17 cellular contexts compared by ENCODE assay signal in genomic region chr1:226378071-226378470, GRCh38. TPM values are rescaled to one million over a fixed set of nuclear protein-coding genes. Genes with fewer than 3 reads are reported as not detected.
DNase-seq lines count a peak whose midpoint lies in the region; ATAC-seq and TF ChIP-seq lines count a peak whose summit lies in the region.
"Had no signal": no experiment of that assay in that cellular context is flagged by ENCODE, and none has a peak within 500 bp of the region (broad histone marks: within the 10 kb centered on the region; RNA-seq: fewer than 3 reads in every experiment).

No MANE protein-coding gene starts in this region.

- H3K36me3 ChIP-seq in MM.1S (replicated peaks; ENCODE audit: insufficient read depth, low read length), result peaks cover 84% of the 10 kb centered on the region

- TF ChIP-seq CTCF in fibroblast of pulmonary artery (IDR thresholded peaks at IDR 0.05; ENCODE audit: low read length, missing control alignments) (no peak), MM.1S (IDR thresholded peaks at IDR 0.05; ENCODE audit: low read length) (no peak)

- H3K4me1 ChIP-seq in MM.1S (ENCODE audit: low read length), result peaks cover 15% of the 10 kb centered on the region
- H3K4me1 ChIP-seq: BE2C, Caco-2 had no signal

- H3K27ac Mint-ChIP-seq in activated naive CD4-positive, alpha-beta T cell treated with anti-CD3 and anti-CD28 coated beads, Interleukin-2, amount 50 U/mL, for 24 hours, result peak overlapping the region; percentile 59
- H3K27ac Mint-ChIP-seq in activated T-helper 17 cell treated with anti-CD3 and anti-CD28 coated beads, Interleukin-2, amount 50 U/mL, for 72 hours, result peak overlapping the region; percentile 15
- H3K27ac Mint-ChIP-seq in stimulated activated naive B cell treated with anti-CD40 and anti-IgM and Interleukin-4, amounts not matched to agents 10 μg/mL and 1 μg/mL and 100 μg/mL, for 72 hours, result peak overlapping the region; percentile 59
- H3K27ac Mint-ChIP-seq: CD4-positive, alpha-beta T cell had no signal

- no peak overlapping the region for H2AFZ ChIP-seq in MM.1S (ENCODE audit: low read length)
- H2AFZ ChIP-seq: GM23248 had no signal

- no peaks in the 10 kb centered on the region for H3K27me3 Mint-ChIP-seq in activated naive CD4-positive, alpha-beta T cell treated with anti-CD3 and anti-CD28 coated beads, Interleukin-2, amount 50 U/mL, for 24 hours
- H3K27me3 Mint-ChIP-seq in activated T-helper 17 cell treated with anti-CD3 and anti-CD28 coated beads, Interleukin-2, amount 50 U/mL, for 72 hours, result no peaks in the 10 kb centered on the region
- H3K27me3 Mint-ChIP-seq in stimulated activated naive B cell treated with anti-CD40 and anti-IgM and Interleukin-4, amounts not matched to agents 10 μg/mL and 1 μg/mL and 100 μg/mL, for 72 hours, result no peaks in the 10 kb centered on the region
- H3K27me3 Mint-ChIP-seq: CD4-positive, alpha-beta T cell had no signal

- no peak overlapping the region for H3K4me2 ChIP-seq in MM.1S (ENCODE audit: low read depth, low read length)

- no peaks in the 10 kb centered on the region for H3K9me3 ChIP-seq in MM.1S (replicated peaks; ENCODE audit: insufficient read depth, low read length)
- H3K9me3 ChIP-seq: BE2C, Caco-2 had no signal

- H3K79me2 ChIP-seq in MM.1S (ENCODE audit: low read length), result peaks cover 95% of the 10 kb centered on the region

- H3K27me3 ChIP-seq in MM.1S (replicated peaks; ENCODE audit: insufficient read depth, low read length), result no peaks in the 10 kb centered on the region
- H3K27me3 ChIP-seq: BE2C had no signal

- no peak overlapping the region for H3K27ac ChIP-seq in MM.1S (ENCODE audit: low read length)
- H3K27ac ChIP-seq: GM23248, RWPE1 had no signal

- no peak for DNase-seq in activated naive CD4-positive, alpha-beta T cell treated with Interleukin-2 at 50 U/mL for 16 hours
- DNase-seq in fibroblast of pulmonary artery (ENCODE audit: low read depth) (peak; percentile 16), MM.1S (no peak)
- no peak for DNase-seq in stimulated activated naive B cell treated with anti-CD40 and anti-IgM and Interleukin-4, amounts not matched to agents 10 μg/mL and 1 μg/mL and 100 μg/mL, for 72 hours
- DNase-seq: BE2C; Caco-2; CD4-positive, alpha-beta T cell; GM23248; HCEC 1CT; NCI-H1694 treated with DMSO at 0.1 percent for 48 hours; NCI-H748 treated with DMSO at 0.1 percent for 48 hours; PC-3; SIG-M5 had no signal

- ATAC-seq in activated T-helper 17 cell treated with anti-CD3 and anti-CD28 coated beads, Interleukin-2, amount 50 U/mL, for 72 hours (replicated peaks), result no peak
- ATAC-seq in stimulated activated naive B cell treated with anti-CD40 and anti-IgM and Interleukin-4, amounts not matched to agents 10 μg/mL and 1 μg/mL and 100 μg/mL, for 72 hours (replicated peaks), result no peak
- ATAC-seq in HG03045 (IDR thresholded peaks at IDR 0.05; ENCODE audit: unreplicated experiment), result no peak
- ATAC-seq: PC-3 had no signal

- no peak overlapping the region for H3K9ac ChIP-seq in MM.1S (ENCODE audit: low read length)
- H3K9ac ChIP-seq: GM23248 had no signal

- H4K20me1 ChIP-seq in MM.1S (ENCODE audit: insufficient read depth, low read length), result no peaks in the 10 kb centered on the region

- no peaks in the 10 kb centered on the region for H3K9me3 Mint-ChIP-seq in activated naive CD4-positive, alpha-beta T cell treated with anti-CD3 and anti-CD28 coated beads, Interleukin-2, amount 50 U/mL, for 24 hours
- no peaks in the 10 kb centered on the region for H3K9me3 Mint-ChIP-seq in activated T-helper 17 cell treated with anti-CD3 and anti-CD28 coated beads, Interleukin-2, amount 50 U/mL, for 72 hours
- H3K9me3 Mint-ChIP-seq in stimulated activated naive B cell treated with anti-CD40 and anti-IgM and Interleukin-4, amounts not matched to agents 10 μg/mL and 1 μg/mL and 100 μg/mL, for 72 hours, result no peaks in the 10 kb centered on the region
- H3K9me3 Mint-ChIP-seq: CD4-positive, alpha-beta T cell had no signal

- no peaks in the 10 kb centered on the region; the same call in 1 of the 2 replicates for H3F3A ChIP-seq in MM.1S (ENCODE audit: insufficient read depth, low read length)

- peaks cover 6% of the 10 kb centered on the region for H3K4me1 Mint-ChIP-seq in activated naive CD4-positive, alpha-beta T cell treated with anti-CD3 and anti-CD28 coated beads, Interleukin-2, amount 50 U/mL, for 24 hours
- H3K4me1 Mint-ChIP-seq in activated T-helper 17 cell treated with anti-CD3 and anti-CD28 coated beads, Interleukin-2, amount 50 U/mL, for 72 hours, result peaks cover 7% of the 10 kb centered on the region
- H3K4me1 Mint-ChIP-seq in stimulated activated naive B cell treated with anti-CD40 and anti-IgM and Interleukin-4, amounts not matched to agents 10 μg/mL and 1 μg/mL and 100 μg/mL, for 72 hours, result peaks cover 8 to 19% of the 10 kb centered on the region in 2 donors

- peaks cover 24% of the 10 kb centered on the region for H3K36me3 Mint-ChIP-seq in activated naive CD4-positive, alpha-beta T cell treated with anti-CD3 and anti-CD28 coated beads, Interleukin-2, amount 50 U/mL, for 24 hours
- peaks cover 100% of the 10 kb centered on the region for H3K36me3 Mint-ChIP-seq in activated T-helper 17 cell treated with anti-CD3 and anti-CD28 coated beads, Interleukin-2, amount 50 U/mL, for 72 hours (ENCODE audit: low read depth)
- H3K36me3 Mint-ChIP-seq in stimulated activated naive B cell treated with anti-CD40 and anti-IgM and Interleukin-4, amounts not matched to agents 10 μg/mL and 1 μg/mL and 100 μg/mL, for 72 hours, result peaks cover 49 to 57% of the 10 kb centered on the region in 2 donors

- H3K9me2 ChIP-seq in MM.1S (replicated peaks; ENCODE audit: insufficient read depth, low read length), result no peaks in the 10 kb centered on the region

- H3K4me3 ChIP-seq in fibroblast of pulmonary artery (replicated peaks; ENCODE audit: low read depth, low read length) (no peak overlapping the region), MM.1S (ENCODE audit: low read length) (no peak overlapping the region)
- H3K4me3 ChIP-seq: GM23248 had no signal

- H3K4me3 Mint-ChIP-seq in activated naive CD4-positive, alpha-beta T cell treated with anti-CD3 and anti-CD28 coated beads, Interleukin-2, amount 50 U/mL, for 24 hours, result no peak overlapping the region
- no peak overlapping the region for H3K4me3 Mint-ChIP-seq in activated T-helper 17 cell treated with anti-CD3 and anti-CD28 coated beads, Interleukin-2, amount 50 U/mL, for 72 hours
- H3K4me3 Mint-ChIP-seq in stimulated activated naive B cell treated with anti-CD40 and anti-IgM and Interleukin-4, amounts not matched to agents 10 μg/mL and 1 μg/mL and 100 μg/mL, for 72 hours, result no peak overlapping the region
- H3K4me3 Mint-ChIP-seq: CD4-positive, alpha-beta T cell had no signal

RNA-seq across cellular contexts. Expression of gene PARP1, which starts 29.8 kb away (rescaled TPM):
- total RNA-seq in activated T-helper 17 cell treated with anti-CD3 and anti-CD28 coated beads, Interleukin-2, amount 50 U/mL, for 72 hours, result 100 to 1,000 TPM; 147 to 268 TPM
